Comparison of ENCODE assay signal across 34 cellular contexts in the genomic region with DNA sequence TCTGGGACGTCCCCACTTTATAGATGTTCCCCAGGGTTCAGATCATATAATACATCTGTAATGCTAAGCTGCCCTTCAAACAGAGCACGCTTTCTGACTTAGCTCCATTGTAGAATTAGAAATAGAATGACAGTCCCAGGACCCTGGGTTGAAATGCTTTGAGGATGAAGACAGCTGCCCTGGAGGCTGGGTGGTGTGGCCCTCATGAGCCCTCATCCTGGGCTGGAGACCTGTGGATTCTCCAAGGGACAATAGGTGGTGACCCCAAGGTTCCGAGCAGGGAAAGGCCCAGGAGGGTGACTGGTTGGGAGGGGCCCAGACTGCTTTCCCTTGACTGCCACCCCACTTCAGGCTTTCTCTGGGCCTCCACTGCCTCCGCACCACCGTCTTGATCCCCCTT. TPM values are rescaled to one million over a fixed set of nuclear protein-coding genes. Genes with fewer than 3 reads are reported as not detected.
"Had no signal": no experiment of that assay in that cellular context is flagged by ENCODE, and none has a peak within 500 bp of the region (broad histone marks: within the 10 kb centered on the region; RNA-seq: fewer than 3 reads in every experiment).

No MANE protein-coding gene starts in this region.

- ATAC-seq: activated CD8-positive, alpha-beta T cell treated with anti-CD3 and anti-CD28 coated beads, Interleukin-2, amount 10 ng/mL, durations not matched to agents 7 days and 5 days; PC-3 had no signal

- DNase-seq: activated CD4-positive, alpha-beta T cell treated with anti-CD3 and anti-CD28 coated beads for 1 hour; activated CD4-positive, alpha-beta T cell treated with anti-CD3 and anti-CD28 coated beads for 48 hours; activated CD4-positive, alpha-beta T cell treated with anti-CD3 and anti-CD28 coated beads, Interleukin-2, amount 50 U/mL, for 4 hours; activated CD4-positive, CD25-positive, alpha-beta regulatory T cell; activated CD8-positive, alpha-beta T cell treated with anti-CD3 and anti-CD28 coated beads, Interleukin-2, amount 10 ng/mL, durations not matched to agents 7 days and 5 days; activated gamma-delta T cell; activated naive CD4-positive, alpha-beta T cell treated with Interleukin-2 at 50 U/mL for 16 hours; activated naive CD8-positive, alpha-beta T cell treated with anti-CD3 and anti-CD28 coated beads, Interleukin-2, amount 10 ng/mL, durations not matched to agents 7 days and 5 days; activated T-cell treated with anti-CD3 and anti-CD28 coated beads, Interleukin-2, amount 50 U/mL, for 24 hours; amygdala; Kasumi-1; KG1; MG63; NCI-H1048; NCI-H1105 treated with DMSO at 0.1 percent for 48 hours; NCI-H1436 treated with DMSO at 0.1 percent for 48 hours; NCI-H1694 treated with DMSO at 0.1 percent for 48 hours; NCI-H2029; NCI-H345; NCI-H510A; NCI-H526; NCI-H748 treated with DMSO at 0.1 percent for 48 hours; NK-92 treated with Interleukin-12 subunit alpha and Interleukin-12 subunit beta, amount 100 ng/mL, for 24 hours; PC-3; SJCRH30; T1000; WERI-Rb-1 had no signal

- H3K36me3 Mint-ChIP-seq: activated naive CD8-positive, alpha-beta T cell treated with anti-CD3 and anti-CD28 coated beads, Interleukin-2, amount 10 ng/mL, durations not matched to agents 7 days and 5 days had no signal

- H3K4me1 ChIP-seq: ascending aorta, SJCRH30 had no signal

- H3K27ac ChIP-seq: ascending aorta, cardiac muscle cell, RWPE1, SJCRH30, SK-N-MC, WERI-Rb-1 had no signal

- FAIRE-seq: RCC 7860 had no signal

- H3K27ac Mint-ChIP-seq: activated CD8-positive, alpha-beta T cell treated with anti-CD3 and anti-CD28 coated beads, Interleukin-2, amount 10 ng/mL, durations not matched to agents 7 days and 5 days; activated naive CD4-positive, alpha-beta T cell treated with anti-CD3 and anti-CD28 coated beads, Interleukin-2, amount 50 U/mL, for 24 hours; activated naive CD8-positive, alpha-beta T cell treated with anti-CD3 and anti-CD28 coated beads, Interleukin-2, amount 10 ng/mL, durations not matched to agents 7 days and 5 days; activated T-cell treated with anti-CD3 and anti-CD28 coated beads, Interleukin-2, amount 50 U/mL, for 24 hours; activated T-helper 2 cell treated with anti-CD3 and anti-CD28 coated beads, Interferon-gamma antibody, Interleukin-2, Interleukin-4, amounts not matched to agents 10 μg/mL and 5 μg/mL and 100 μg/mL, durations not matched to agents 14 hours and 24 hours and 36 hours had no signal

- H3K9me3 Mint-ChIP-seq: activated naive CD4-positive, alpha-beta T cell treated with anti-CD3 and anti-CD28 coated beads, Interleukin-2, amount 50 U/mL, for 24 hours; activated naive CD8-positive, alpha-beta T cell treated with anti-CD3 and anti-CD28 coated beads, Interleukin-2, amount 10 ng/mL, durations not matched to agents 7 days and 5 days; activated T-cell treated with anti-CD3 and anti-CD28 coated beads, Interleukin-2, amount 50 U/mL, for 24 hours; activated T-helper 2 cell treated with anti-CD3 and anti-CD28 coated beads, Interferon-gamma antibody, Interleukin-2, Interleukin-4, amounts not matched to agents 10 μg/mL and 5 μg/mL and 100 μg/mL, durations not matched to agents 14 hours and 24 hours and 36 hours had no signal

- H3K36me3 ChIP-seq: ascending aorta, cardiac muscle cell, MG63, SJCRH30, WERI-Rb-1 had no signal

- H3K27me3 ChIP-seq: ascending aorta, cardiac muscle cell, MG63, SJCRH30 had no signal

- H3K27me3 Mint-ChIP-seq: activated naive CD4-positive, alpha-beta T cell treated with anti-CD3 and anti-CD28 coated beads, Interleukin-2, amount 50 U/mL, for 24 hours had no signal

- H3K4me3 Mint-ChIP-seq: activated CD8-positive, alpha-beta T cell treated with anti-CD3 and anti-CD28 coated beads, Interleukin-2, amount 10 ng/mL, durations not matched to agents 7 days and 5 days; activated naive CD4-positive, alpha-beta T cell treated with anti-CD3 and anti-CD28 coated beads, Interleukin-2, amount 50 U/mL, for 24 hours; activated naive CD8-positive, alpha-beta T cell treated with anti-CD3 and anti-CD28 coated beads, Interleukin-2, amount 10 ng/mL, durations not matched to agents 7 days and 5 days; activated T-cell treated with anti-CD3 and anti-CD28 coated beads, Interleukin-2, amount 50 U/mL, for 24 hours had no signal

- H3K4me3 ChIP-seq: ascending aorta, cardiac muscle cell, MG63, SJCRH30, SK-N-MC had no signal

- H3K9me3 ChIP-seq: ascending aorta, MG63, SJCRH30 had no signal

- H3K4me1 Mint-ChIP-seq: activated naive CD4-positive, alpha-beta T cell treated with anti-CD3 and anti-CD28 coated beads, Interleukin-2, amount 50 U/mL, for 24 hours; activated naive CD8-positive, alpha-beta T cell treated with anti-CD3 and anti-CD28 coated beads, Interleukin-2, amount 10 ng/mL, durations not matched to agents 7 days and 5 days had no signal

RNA-seq across cellular contexts. Expression of a gene that starts 59.0 kb away (rescaled TPM):
- total RNA-seq: activated CD8-positive, alpha-beta T cell treated with anti-CD3 and anti-CD28 coated beads, Interleukin-2, amount 10 ng/mL, durations not matched to agents 7 days and 5 days had no signal
